9 cellular contexts compared by ENCODE assay signal in genomic region chr12:121209221-121209620, GRCh38. TPM values are rescaled to one million over a fixed set of nuclear protein-coding genes. Genes with fewer than 3 reads are reported as not detected.
DNase-seq lines count a peak whose midpoint lies in the region; ATAC-seq, FAIRE-seq and TF ChIP-seq lines count a peak whose summit lies in the region.
"Had no signal": no experiment of that assay in that cellular context is flagged by ENCODE, and none has a peak within 500 bp of the region (broad histone marks: within the 10 kb centered on the region; RNA-seq: fewer than 3 reads in every experiment).

No MANE protein-coding gene starts in this region.

- DNase-seq in AG04449 (ENCODE audit: low read depth, low spot score): no peak
- DNase-seq in HFF-Myc (ENCODE audit: extremely low read depth, low read depth): no peak
- no peak for DNase-seq in GM12878 (ENCODE audit: low read depth, low spot score)
- no peak for DNase-seq in neural crest cell (ENCODE audit: low read depth, low spot score)
- DNase-seq in NCI-H146 treated with DMSO at 0.1 percent for 48 hours (lab: John Stamatoyannopoulos, UW; ENCODE audit: unreplicated experiment): no peak
- no peak for DNase-seq in iPS-NIHi11 (ENCODE audit: low spot score)
- DNase-seq in stimulated activated naive CD4-positive, alpha-beta T cell treated with Interleukin-2 at 50 U/mL for 16 hours (lab: John Stamatoyannopoulos, UW): no peak
- no peak for DNase-seq in HTR-8/SVneo (ENCODE audit: insufficient read length, low spot score)

- no peaks in the 10 kb centered on the region; a peak in 1 of 4 replicates for H3K36me3 ChIP-seq in GM12878 (ENCODE audit: control insufficient read depth in 2 of 2, insufficient read depth in 2 of 2, low read length in 1 of 2)

- peak overlapping the region; percentile 69 for H3K4me3 Mint-ChIP-seq in neural crest cell

- peaks cover 3% of the 10 kb centered on the region for H3K4me1 ChIP-seq in GM12878 (ENCODE audit: control insufficient read depth, insufficient read depth, low read length)

- RAD21 ChIA-PET in GM12878 (lab: Charles Lee; ENCODE audit: unreplicated experiment): no interaction called here

- in situ Hi-C loops in GM12878 (cut with MboI): no loop called here

- TF ChIP-seq CTCF in AG04449 (IDR thresholded peaks at IDR 0.05; ENCODE audit: insufficient read depth, low read length, missing control alignments): no peak
- TF ChIP-seq CTCF in HFF-Myc (IDR thresholded peaks at IDR 0.05; ENCODE audit: low read depth, low read length, missing control alignments): no peak
- TF ChIP-seq CTCF in GM12878 (IDR thresholded peaks at IDR 0.05 in 2 of 3, conservative IDR thresholded peaks at IDR 0.05 in 1 of 3; ENCODE audit: control insufficient read depth in 2 of 3, extremely low read depth in 1 of 3, insufficient read depth in 1 of 3, low read depth in 3 of 3, low read length in 3 of 3): no peak
- TF ChIP-seq CTCF in neural crest cell (conservative IDR thresholded peaks at IDR 0.05): no peak

- intact Hi-C loops in GM12878 (cut with micrococcal nuclease; ENCODE audit: unreplicated experiment): no loop called here

- peak overlapping the region; percentile 67 for H3K4me3 ChIP-seq in AG04449 (ENCODE audit: low read depth, low read length)
- H3K4me3 ChIP-seq in HFF-Myc (replicated peaks; ENCODE audit: low read depth, low read length): peak overlapping the region; percentile 59; the same call in 1 of the 2 replicates
- H3K4me3 ChIP-seq in GM12878: no peak overlapping the region

- H3K27ac Mint-ChIP-seq in neural crest cell (ENCODE audit: unreplicated experiment): no peak overlapping the region

- H3K9ac ChIP-seq in GM12878 (ENCODE audit: control insufficient read depth, insufficient read depth, low read length): no peak overlapping the region; the same call in 1 of the 2 replicates

- ATAC-seq in GM12878: no peak

- TF ChIP-seq EP300 in GM12878 (IDR thresholded peaks at IDR 0.05; ENCODE audit: borderline replicate concordance in 1 of 2, control insufficient read depth in 1 of 2, low read depth in 2 of 2, low read length in 2 of 2): no peak

- TSS peak; percentile 68 for BruUV-seq in GM12878 (replicated peaks; lab: Mats Ljungman, UMichigan)

- peak overlapping the region; percentile 98; the same call in 1 of the 2 replicates for H3K4me2 ChIP-seq in GM12878 (ENCODE audit: control insufficient read depth, insufficient read depth)
- H3K4me2 ChIP-seq: KMS-11 had no signal

- no peaks in the 10 kb centered on the region for H3K9me3 ChIP-seq in GM12878 (replicated peaks; ENCODE audit: control insufficient read depth, insufficient read depth, low read length)

- H3K79me2 ChIP-seq in GM12878 (ENCODE audit: control insufficient read depth, insufficient read depth, low read length): peaks cover 10% of the 10 kb centered on the region

- POLR2A ChIA-PET in AG04449 (lab: Yijun Ruan, JAX): no interaction called here
- POLR2A ChIA-PET in GM12878 (lab: Charles Lee): interaction anchor here (0.5 kb wide), 1 partner anchor 482 kb away, joined by 3 read pairs; no protein-coding TSS in a partner anchor

- H3K4me1 Mint-ChIP-seq in neural crest cell: peaks cover 9% of the 10 kb centered on the region

- no peaks in the 10 kb centered on the region for H3K9me3 Mint-ChIP-seq in neural crest cell

- 92% methylated on average over 15 of the region's 15 CpGs for WGBS in GM12878 (ENCODE audit: insufficient coverage, insufficient replicate concordance, low lambda C conversion rate, missing lambda C conversion rate)

- H3K36me3 Mint-ChIP-seq in neural crest cell (ENCODE audit: low read depth): no peaks in the 10 kb centered on the region

- peak overlapping the region; percentile 58 for H2AFZ ChIP-seq in GM12878 (ENCODE audit: control insufficient read depth, low read depth, low read length)

- H3K27me3 Mint-ChIP-seq in neural crest cell (ENCODE audit: low read depth): peaks cover 10% of the 10 kb centered on the region

- no peak overlapping the region for H3K27ac ChIP-seq in GM12878 (ENCODE audit: control insufficient read depth, insufficient read depth)

- H4K20me1 ChIP-seq in GM12878 (ENCODE audit: control insufficient read depth, insufficient read depth): no peaks in the 10 kb centered on the region

- TF ChIP-seq POLR2A in GM12878 (IDR thresholded peaks at IDR 0.05; ENCODE audit: low read depth, low read length): no peak

- FAIRE-seq in GM12878 (lab: Jason Lieb, UNC): no peak
- FAIRE-seq in HTR-8/SVneo (lab: Jason Lieb, UNC): no peak

- no peaks in the 10 kb centered on the region for H3K27me3 ChIP-seq in GM12878 (replicated peaks in 1 of 2; ENCODE audit: control insufficient read depth in 2 of 2, insufficient read depth in 2 of 2, low read length in 1 of 2)

- SMC1A ChIA-PET in GM12878 (lab: Charles Lee; ENCODE audit: uncharacterized antibody, unreplicated experiment): interaction anchor here (1.1 kb wide), 1 partner anchor 149 kb away, joined by 3 read pairs; no protein-coding TSS in a partner anchor

- TF ChIP-seq RAD21 in GM12878 (IDR thresholded peaks at IDR 0.05; ENCODE audit: insufficient read depth, low read depth, low read length): no peak

- CTCF ChIA-PET in AG04449 (lab: Yijun Ruan, JAX) (no interaction called here), GM12878 (lab: Yijun Ruan, JAX) (interaction anchor here (0.6 to 1.0 kb wide), 3 partner anchors 33 to 99 kb away, joined by 3 read pairs; no protein-coding TSS in a partner anchor)

TF ChIP-seq in GM12878, 131 proteins besides CTCF, POLR2A, EP300 and RAD21:
- TF ChIP-seq RB1 (IDR thresholded peaks at IDR 0.05; ENCODE audit: borderline replicate concordance) (no peak), USF1 (IDR thresholded peaks at IDR 0.05; ENCODE audit: borderline replicate concordance, extremely low read length, insufficient read depth, low read depth, low read length) (no peak), IRF5 (IDR thresholded peaks at IDR 0.05; ENCODE audit: borderline replicate concordance) (no peak), SKIL (IDR thresholded peaks at IDR 0.05; ENCODE audit: low read depth, poor library complexity, severe bottlenecking) (no peak), RUNX3 (IDR thresholded peaks at IDR 0.05; ENCODE audit: low read length) (no peak), TAF1 (IDR thresholded peaks at IDR 0.05; ENCODE audit: borderline replicate concordance, low read depth, low read length) (no peak), EGR1 (IDR thresholded peaks at IDR 0.05; ENCODE audit: borderline replicate concordance in 1 of 2, low read depth in 2 of 2, low read length in 2 of 2) (no peak)
TF ChIP-seq in GM12878: peak in this region for 0.

RNA-seq across cellular contexts. Expression of gene P2RX4, which starts 0.7 kb away (rescaled TPM):
- 75.0 TPM in 2 replicates for total RNA-seq in GM12878 (2013; cell fraction: nucleolus; rRNA removed)
- total RNA-seq in GM12878 (2014; rRNA removed) (25.3 and 28.0 TPM in 2 replicates), GM12878 (2014; rRNA removed; fragmentation: Illumina TruSeq; extraction: Trizol) (15.3 and 17.3 TPM in 2 replicates), GM12878 (2021) (17.0 and 18.6 TPM in 2 replicates), neural crest cell (7.8 and 10.8 TPM in 2 replicates)
- polyA plus RNA-seq in GM12878 (2011; ENCODE audit: low read depth): 12.3 TPM
- polyA plus RNA-seq in GM12878 (2011; rRNA removed) (35.2 and 43.4 TPM in 2 replicates), GM12878 (2014; fragmentation: Illumina TruSeq; extraction: Trizol) (10.4 and 16.2 TPM in 2 replicates), GM12878 (2014; fragmentation: Nextera tagmentation; extraction: Ambion mirVana) (10 to 100 TPM in 1 of 2 experiments, 1 to 10 TPM in 1; 9.0 to 11.3 TPM), GM12878 (2014; rRNA removed) (28.4 and 31.7 TPM in 2 replicates), GM12878 (2016; fragmentation: Nextera tagmentation; extraction: Ambion mirVana) (10 to 100 TPM; 22.4 to 27.4 TPM)
- polyA plus RNA-seq in GM12878 (2011; cell fraction: cytosol; rRNA removed): 46.5 and 63.0 TPM in 2 replicates
- polyA plus RNA-seq in GM12878 (2011; cell fraction: nucleus; rRNA removed): 59.7 and 68.9 TPM in 2 replicates
- 16.2 and 20.4 TPM in 2 replicates for polyA plus RNA-seq in GM12878 (2012)
- polyA minus RNA-seq in GM12878 (2011; rRNA and poly(A)+ RNA removed): 54.9 and 57.2 TPM in 2 replicates
- 9.9 and 10.8 TPM in 2 replicates for polyA minus RNA-seq in GM12878 (2011; cell fraction: cytosol; rRNA and poly(A)+ RNA removed)
- 25.8 and 32.5 TPM in 2 replicates for polyA minus RNA-seq in GM12878 (2011; cell fraction: nucleus; rRNA and poly(A)+ RNA removed)
